Comparison of ENCODE assay signal across 8 cellular contexts in the genomic region with DNA sequence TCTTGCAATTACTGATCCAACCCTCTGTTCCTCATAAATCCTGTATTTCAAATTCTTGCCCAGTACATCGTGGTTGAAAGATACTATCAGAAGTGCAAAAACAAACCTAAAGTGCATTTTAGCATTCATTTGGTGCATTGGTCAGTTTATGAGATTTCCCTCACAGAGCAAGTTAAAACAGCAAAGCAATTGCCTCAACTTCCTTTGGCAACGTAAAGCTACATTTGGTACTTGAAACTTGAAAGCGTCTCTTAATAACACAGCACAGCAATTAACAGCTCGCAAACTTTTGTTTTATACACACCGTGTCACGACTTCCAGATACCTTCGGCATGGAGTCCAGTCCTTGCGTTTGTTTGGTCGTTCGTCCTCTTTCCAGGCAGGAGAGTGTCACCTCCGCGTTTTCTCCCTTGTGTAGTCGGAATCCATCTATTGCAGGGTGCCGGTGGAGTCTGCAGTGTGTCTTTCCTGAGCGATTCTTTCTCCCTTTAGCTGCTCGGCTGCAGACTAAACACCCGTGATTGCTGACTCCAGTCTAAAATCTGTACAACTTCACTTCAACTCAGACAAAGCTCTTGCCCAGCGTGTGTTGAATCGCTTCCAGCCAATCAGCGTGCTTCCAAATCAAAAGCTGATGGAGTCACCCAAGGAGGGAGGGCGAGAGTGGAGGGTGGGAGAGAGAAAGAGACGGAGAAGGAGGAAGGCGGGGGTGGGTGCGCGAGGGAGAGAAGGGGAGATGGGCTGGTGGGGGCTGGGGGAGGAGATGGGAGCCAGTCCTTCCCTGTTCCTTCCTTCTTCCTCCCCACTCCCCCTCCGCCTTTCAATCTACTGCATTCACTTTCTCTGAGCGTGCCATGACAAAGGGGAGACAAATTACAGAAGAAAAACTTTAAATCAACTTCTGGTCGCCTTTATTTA. TPM values are rescaled to one million over a fixed set of nuclear protein-coding genes. Genes with fewer than 3 reads are reported as not detected.
DNase-seq lines count a peak whose midpoint lies in the region; ATAC-seq and TF ChIP-seq lines count a peak whose summit lies in the region.

A gene with protein sequence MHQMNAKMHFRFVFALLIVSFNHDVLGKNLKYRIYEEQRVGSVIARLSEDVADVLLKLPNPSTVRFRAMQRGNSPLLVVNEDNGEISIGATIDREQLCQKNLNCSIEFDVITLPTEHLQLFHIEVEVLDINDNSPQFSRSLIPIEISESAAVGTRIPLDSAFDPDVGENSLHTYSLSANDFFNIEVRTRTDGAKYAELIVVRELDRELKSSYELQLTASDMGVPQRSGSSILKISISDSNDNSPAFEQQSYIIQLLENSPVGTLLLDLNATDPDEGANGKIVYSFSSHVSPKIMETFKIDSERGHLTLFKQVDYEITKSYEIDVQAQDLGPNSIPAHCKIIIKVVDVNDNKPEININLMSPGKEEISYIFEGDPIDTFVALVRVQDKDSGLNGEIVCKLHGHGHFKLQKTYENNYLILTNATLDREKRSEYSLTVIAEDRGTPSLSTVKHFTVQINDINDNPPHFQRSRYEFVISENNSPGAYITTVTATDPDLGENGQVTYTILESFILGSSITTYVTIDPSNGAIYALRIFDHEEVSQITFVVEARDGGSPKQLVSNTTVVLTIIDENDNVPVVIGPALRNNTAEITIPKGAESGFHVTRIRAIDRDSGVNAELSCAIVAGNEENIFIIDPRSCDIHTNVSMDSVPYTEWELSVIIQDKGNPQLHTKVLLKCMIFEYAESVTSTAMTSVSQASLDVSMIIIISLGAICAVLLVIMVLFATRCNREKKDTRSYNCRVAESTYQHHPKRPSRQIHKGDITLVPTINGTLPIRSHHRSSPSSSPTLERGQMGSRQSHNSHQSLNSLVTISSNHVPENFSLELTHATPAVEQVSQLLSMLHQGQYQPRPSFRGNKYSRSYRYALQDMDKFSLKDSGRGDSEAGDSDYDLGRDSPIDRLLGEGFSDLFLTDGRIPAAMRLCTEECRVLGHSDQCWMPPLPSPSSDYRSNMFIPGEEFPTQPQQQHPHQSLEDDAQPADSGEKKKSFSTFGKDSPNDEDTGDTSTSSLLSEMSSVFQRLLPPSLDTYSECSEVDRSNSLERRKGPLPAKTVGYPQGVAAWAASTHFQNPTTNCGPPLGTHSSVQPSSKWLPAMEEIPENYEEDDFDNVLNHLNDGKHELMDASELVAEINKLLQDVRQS (minus strand): TSS at position 544 of the 918 bp plus-strand sequence. CDS start 406 bp downstream, at position 138.

- H3K36me3 ChIP-seq in CD4-positive, CD25-positive, alpha-beta regulatory T cell (ENCODE audit: control insufficient read depth, insufficient read depth, low read length) = no peaks in the 10 kb centered on the region

- H3K27ac ChIP-seq in CD4-positive, CD25-positive, alpha-beta regulatory T cell (ENCODE audit: insufficient read depth, low read length, poor library complexity, severe bottlenecking) = peak within 1 kb of the TSS; percentile 36

- DNase-seq in CD4-positive, CD25-positive, alpha-beta regulatory T cell = peak in 2 of 3 donors; percentile 1 to 49
- peak; percentile 0 for DNase-seq in GM19238 (ENCODE audit: insufficient read length, low spot score)
- peak; percentile 9 for DNase-seq in Jurkat, Clone E6-1 (ENCODE audit: low read depth, low spot score)
- DNase-seq in Right ventricle myocardium inferior (ENCODE audit: missing footprints) = peak; percentile 89
- peak; percentile 95 for DNase-seq in osteocyte (ENCODE audit: extremely low spot score, unreplicated experiment)
- DNase-seq in NAMALWA (ENCODE audit: low spot score) = no peak

- no peak within 1 kb of the TSS for H3K4me3 Mint-ChIP-seq in CD4-positive, CD25-positive, alpha-beta regulatory T cell
- no peak within 1 kb of the TSS for H3K4me3 Mint-ChIP-seq in activated T-helper 17 cell treated with anti-CD3 and anti-CD28 coated beads, Interleukin-2, amount 50 U/mL, for 72 hours
- H3K4me3 Mint-ChIP-seq in osteocyte (ENCODE audit: unreplicated experiment) = no peak within 1 kb of the TSS

- H3K36me3 Mint-ChIP-seq in CD4-positive, CD25-positive, alpha-beta regulatory T cell = no peaks in the 10 kb centered on the region
- no peaks in the 10 kb centered on the region for H3K36me3 Mint-ChIP-seq in activated T-helper 17 cell treated with anti-CD3 and anti-CD28 coated beads, Interleukin-2, amount 50 U/mL, for 72 hours (ENCODE audit: low read depth)
- H3K36me3 Mint-ChIP-seq in osteocyte (ENCODE audit: unreplicated experiment) = peaks cover 33% of the 10 kb centered on the region

- no peak for TF ChIP-seq CTCF in osteocyte (IDR thresholded peaks at IDR 0.05)

- H3K27ac Mint-ChIP-seq in CD4-positive, CD25-positive, alpha-beta regulatory T cell = no peak within 1 kb of the TSS
- no peak within 1 kb of the TSS for H3K27ac Mint-ChIP-seq in activated T-helper 17 cell treated with anti-CD3 and anti-CD28 coated beads, Interleukin-2, amount 50 U/mL, for 72 hours
- H3K27ac Mint-ChIP-seq in osteocyte (ENCODE audit: unreplicated experiment) = no peak within 1 kb of the TSS

- H3K4me3 ChIP-seq in CD4-positive, CD25-positive, alpha-beta regulatory T cell (ENCODE audit: low read depth, low read length) = peak within 1 kb of the TSS; percentile 74
- H3K4me3 ChIP-seq in Jurkat, Clone E6-1 (ENCODE audit: low read length) = peak within 1 kb of the TSS; percentile 8

- intact Hi-C loops in Right ventricle myocardium inferior (cut with DNase I) = loop anchor here (2.0 to 5.0 kb wide), 3 partner anchors 140 to 329 kb away; no protein-coding TSS in a partner anchor

- H3K27me3 Mint-ChIP-seq in CD4-positive, CD25-positive, alpha-beta regulatory T cell = no peaks in the 10 kb centered on the region
- no peaks in the 10 kb centered on the region for H3K27me3 Mint-ChIP-seq in activated T-helper 17 cell treated with anti-CD3 and anti-CD28 coated beads, Interleukin-2, amount 50 U/mL, for 72 hours
- no peaks in the 10 kb centered on the region for H3K27me3 Mint-ChIP-seq in osteocyte (ENCODE audit: unreplicated experiment)

- no peaks in the 10 kb centered on the region for H3K4me1 ChIP-seq in CD4-positive, CD25-positive, alpha-beta regulatory T cell (ENCODE audit: control insufficient read depth, insufficient read depth, low read length, poor library complexity, severe bottlenecking)

- peaks cover 0 to 5% (median 1%) of the 10 kb centered on the region in 7 donors for H3K9me3 Mint-ChIP-seq in CD4-positive, CD25-positive, alpha-beta regulatory T cell
- no peaks in the 10 kb centered on the region for H3K9me3 Mint-ChIP-seq in activated T-helper 17 cell treated with anti-CD3 and anti-CD28 coated beads, Interleukin-2, amount 50 U/mL, for 72 hours
- peaks cover 4% of the 10 kb centered on the region for H3K9me3 Mint-ChIP-seq in osteocyte (ENCODE audit: unreplicated experiment)

- H3K4me1 Mint-ChIP-seq in CD4-positive, CD25-positive, alpha-beta regulatory T cell = peaks cover 0 to 6% (median 2%) of the 10 kb centered on the region in 4 donors
- H3K4me1 Mint-ChIP-seq in activated T-helper 17 cell treated with anti-CD3 and anti-CD28 coated beads, Interleukin-2, amount 50 U/mL, for 72 hours = no peaks in the 10 kb centered on the region
- H3K4me1 Mint-ChIP-seq in osteocyte (ENCODE audit: unreplicated experiment) = peaks cover 35% of the 10 kb centered on the region

- H3K27me3 ChIP-seq in CD4-positive, CD25-positive, alpha-beta regulatory T cell (ENCODE audit: control insufficient read depth, insufficient read depth, low read length) = no peaks in the 10 kb centered on the region

- peak; percentile 28 to 56 for ATAC-seq in CD4-positive, CD25-positive, alpha-beta regulatory T cell (ENCODE audit: low read depth in 2 of 2)
- peak; percentile 78 for ATAC-seq in activated T-helper 17 cell treated with anti-CD3 and anti-CD28 coated beads, Interleukin-2, amount 50 U/mL, for 72 hours (replicated peaks)
- ATAC-seq in Right ventricle myocardium inferior = peak; percentile 94
- no peak for ATAC-seq in HG02884 (IDR thresholded peaks at IDR 0.05; ENCODE audit: unreplicated experiment)

- H3K9me3 ChIP-seq in CD4-positive, CD25-positive, alpha-beta regulatory T cell (ENCODE audit: control insufficient read depth in 2 of 2, low read length in 2 of 2) = no peaks in the 10 kb centered on the region

RNA-seq across cellular contexts. Expression of the gene that starts here (rescaled TPM):
- 0.25 TPM for total RNA-seq in CD4-positive, CD25-positive, alpha-beta regulatory T cell
- not detected for polyA plus RNA-seq in CD4-positive, CD25-positive, alpha-beta regulatory T cell
- 0.85 TPM for polyA plus RNA-seq in Jurkat, Clone E6-1 (2012; ENCODE audit: insufficient read depth, insufficient read length)
- not detected for total RNA-seq in activated T-helper 17 cell treated with anti-CD3 and anti-CD28 coated beads, Interleukin-2, amount 50 U/mL, for 72 hours
- total RNA-seq in Right ventricle myocardium inferior (6.2 TPM), osteocyte (69.3 and 74.8 TPM in 2 replicates)

Comparison
In these comparisons a context has a peak if more than half of its experiments do, and no peak if none do; other contexts are left out.
1. Peak in DNase-seq, ATAC-seq, H3K4me3 ChIP-seq and H3K27ac ChIP-seq in CD4-positive, CD25-positive, alpha-beta regulatory T cell; RNA of the gene not detected or under 1 TPM.
2. Peak in ATAC-seq in activated T-helper 17 cell treated with anti-CD3 and anti-CD28 coated beads, Interleukin-2, amount 50 U/mL, for 72 hours; RNA of the gene not detected or under 1 TPM.